In genomic region chr11:7643323-7643722, GRCh38 we compare ENCODE assay signal across 1 cellular context.
TF ChIP-seq lines count a peak whose summit lies in the region.

No MANE protein-coding gene starts in this region.

TF ChIP-seq in GM12878, 131 proteins besides CTCF, POLR2A, EP300 and RAD21:
- no peak for TF ChIP-seq MTA3 (IDR thresholded peaks at IDR 0.05; ENCODE audit: borderline replicate concordance, low read length)
- TF ChIP-seq BCL11A (IDR thresholded peaks at IDR 0.05; ENCODE audit: low read depth, low read length): no peak
- no peak for TF ChIP-seq SUPT20H (IDR thresholded peaks at IDR 0.05; ENCODE audit: borderline replicate concordance, control insufficient read depth, low read depth, low read length)
- TF ChIP-seq ATF7 (IDR thresholded peaks at IDR 0.05; ENCODE audit: low read depth): no peak
- no peak for TF ChIP-seq ESRRA (IDR thresholded peaks at IDR 0.05; ENCODE audit: low read length)
- TF ChIP-seq CHD2 (IDR thresholded peaks at IDR 0.05; ENCODE audit: borderline replicate concordance, low read depth, low read length): no peak
- TF ChIP-seq SIX5 (IDR thresholded peaks at IDR 0.05; ENCODE audit: low read depth, low read length, severe bottlenecking): no peak
- no peak for TF ChIP-seq CREB1 (IDR thresholded peaks at IDR 0.05; ENCODE audit: low read depth)
- no peak for TF ChIP-seq ZNF384 (IDR thresholded peaks at IDR 0.05; ENCODE audit: borderline replicate concordance, low read depth, low read length)
- no peak for TF ChIP-seq BHLHE40 (IDR thresholded peaks at IDR 0.05; ENCODE audit: borderline replicate concordance in 1 of 2, low read depth in 2 of 2, low read length in 1 of 2)
- TF ChIP-seq RELB (IDR thresholded peaks at IDR 0.05; ENCODE audit: low read depth): no peak
- no peak for TF ChIP-seq ZNF592 (IDR thresholded peaks at IDR 0.05)
- no peak for TF ChIP-seq NR2F1 (conservative IDR thresholded peaks at IDR 0.05)
- no peak for TF ChIP-seq POLR2AphosphoS5 (IDR thresholded peaks at IDR 0.05; ENCODE audit: low read length)
- no peak for TF ChIP-seq BACH1 (IDR thresholded peaks at IDR 0.05; ENCODE audit: borderline replicate concordance)
- TF ChIP-seq PML (IDR thresholded peaks at IDR 0.05; ENCODE audit: low read length): no peak
- no peak for TF ChIP-seq TAF1 (IDR thresholded peaks at IDR 0.05; ENCODE audit: borderline replicate concordance, low read depth, low read length)
- no peak for TF ChIP-seq ZSCAN29 (IDR thresholded peaks at IDR 0.05)
- TF ChIP-seq PRDM15 (CRISPR knock-in tag; IDR thresholded peaks at IDR 0.05): no peak
